Comparison of ENCODE assay signal across 30 cellular contexts in genomic region chr9:92135576-92135975, GRCh38.
"Had no signal": no experiment of that assay in that cellular context is flagged by ENCODE, and none has a peak within 500 bp of the region (broad histone marks: within the 10 kb centered on the region; RNA-seq: fewer than 3 reads in every experiment).

No MANE protein-coding gene starts in this region.

- H3K27me3 ChIP-seq: adrenal gland had no signal

- DNase-seq: activated B cell treated with CpG ODN at 0.5 μM for 24 hours; activated CD4-positive, alpha-beta T cell treated with anti-CD3 and anti-CD28 coated beads for 48 hours; activated CD4-positive, alpha-beta T cell treated with anti-CD3 and anti-CD28 coated beads, Interleukin-2, amount 50 U/mL, for 1 hour; activated CD4-positive, alpha-beta T cell treated with anti-CD3 and anti-CD28 coated beads, Interleukin-2, amount 50 U/mL, for 48 hours; activated CD8-positive, alpha-beta memory T cell treated with anti-CD3 and anti-CD28 coated beads for 24 hours; activated CD8-positive, alpha-beta T cell treated with anti-CD3 and anti-CD28 coated beads for 36 hours; activated effector memory CD4-positive, alpha-beta T cell treated with anti-CD3 and anti-CD28 coated beads, Interleukin-2, amount 50 U/mL, for 16 hours; activated naive CD4-positive, alpha-beta T cell treated with anti-CD3 and anti-CD28 coated beads for 36 hours; activated naive CD8-positive, alpha-beta T cell treated with anti-CD3 and anti-CD28 coated beads for 36 hours; activated naive CD8-positive, alpha-beta T cell treated with anti-CD3 and anti-CD28 coated beads, Interleukin-2, amount 50 U/mL, for 24 hours; activated T-cell treated with anti-CD3 and anti-CD28 coated beads, Interleukin-2, amount 50 U/mL, for 4 hours; amygdala; aorta; body of pancreas; caudate nucleus; cortex of kidney; dermis blood vessel endothelial cell; effector CD4-positive, alpha-beta T cell; effector memory CD8-positive, alpha-beta T cell; erythroblast; foreskin keratinocyte; gastrocnemius medialis; glutamatergic neuron; heart left ventricle; T-helper 17 cell; T1000; WERI-Rb-1 had no signal

- H3K36me3 ChIP-seq: adrenal gland, esophagus muscularis mucosa, gastrocnemius medialis, heart left ventricle, WERI-Rb-1 had no signal

- ATAC-seq: activated CD4-positive, CD25-positive, alpha-beta regulatory T cell treated with anti-CD3 and anti-CD28 coated beads, Interleukin-2, amount 50 U/mL, for 24 hours; activated CD8-positive, alpha-beta T cell treated with anti-CD3 and anti-CD28 coated beads for 36 hours; activated naive CD8-positive, alpha-beta T cell treated with anti-CD3 and anti-CD28 coated beads, Interleukin-2, amount 50 U/mL, for 24 hours; activated T-cell treated with anti-CD3 and anti-CD28 coated beads, Interleukin-2, amount 50 U/mL, for 4 hours; body of pancreas; effector memory CD8-positive, alpha-beta T cell; foreskin keratinocyte; gastrocnemius medialis; heart left ventricle; T-helper 17 cell had no signal

- H3K27ac ChIP-seq: adrenal gland, body of pancreas, esophagus muscularis mucosa, foreskin keratinocyte, gastrocnemius medialis, heart left ventricle, WERI-Rb-1 had no signal

- H3K4me3 ChIP-seq: adrenal gland, body of pancreas, esophagus muscularis mucosa, gastrocnemius medialis, heart left ventricle had no signal

- H3K9me3 ChIP-seq: adrenal gland, body of pancreas, esophagus muscularis mucosa, gastrocnemius medialis, heart left ventricle had no signal
